1 cellular context compared by ENCODE assay signal in the genomic region with DNA sequence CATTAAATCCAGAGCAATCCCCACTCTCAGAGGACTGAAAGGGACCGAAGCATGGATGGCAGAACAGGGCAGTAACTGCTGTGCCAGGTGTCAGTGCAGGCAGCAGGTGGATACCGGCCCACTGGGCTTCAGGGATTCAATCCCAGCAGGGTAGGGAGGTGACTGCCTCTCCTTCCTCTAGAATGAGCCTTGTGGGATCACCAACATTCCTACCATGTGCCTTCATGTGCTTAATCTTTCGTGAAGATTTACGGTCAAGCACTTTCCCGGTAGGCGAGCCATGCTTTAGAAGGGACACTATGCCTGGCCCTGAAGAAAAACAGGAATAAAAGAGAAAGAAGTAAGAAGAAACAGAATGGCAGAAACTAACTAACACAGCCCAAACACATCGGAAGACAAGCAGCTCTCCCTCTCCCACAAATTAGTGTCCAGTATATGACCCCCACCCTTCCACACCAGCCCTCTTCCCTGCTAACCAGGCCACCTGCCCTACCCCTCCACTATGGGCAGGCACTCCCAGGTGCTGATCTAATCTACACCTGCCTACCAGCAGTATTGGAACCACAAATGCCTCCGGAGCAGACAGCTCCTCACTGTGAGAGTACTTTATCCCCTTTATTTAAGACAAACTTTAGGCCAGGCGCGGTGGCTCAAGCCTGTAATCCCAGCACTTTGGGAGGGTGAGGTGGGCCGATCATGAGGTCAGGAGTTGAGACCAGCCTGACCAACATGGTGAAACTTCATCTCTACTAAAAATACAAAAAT.
TF ChIP-seq lines count a peak whose summit lies in the region.

No MANE protein-coding gene starts in this region.

TF ChIP-seq in IMR-90, 13 proteins besides CTCF, POLR2A, EP300 and RAD21 (continued from another document):
- TF ChIP-seq RCOR1 (IDR thresholded peaks at IDR 0.05; ENCODE audit: insufficient replicate concordance, low read length) = no peak
- no peak for TF ChIP-seq MAZ (IDR thresholded peaks at IDR 0.05; ENCODE audit: borderline replicate concordance, low read depth, low read length)
- TF ChIP-seq BHLHE40 (IDR thresholded peaks at IDR 0.05; ENCODE audit: low read depth, low read length) = no peak
- no peak for TF ChIP-seq FOS (IDR thresholded peaks at IDR 0.05; ENCODE audit: low read depth, low read length)
- no peak for TF ChIP-seq MAFK (IDR thresholded peaks at IDR 0.05; ENCODE audit: low read depth, low read length)
- no peak for TF ChIP-seq SMC3 (IDR thresholded peaks at IDR 0.05; ENCODE audit: low read depth, low read length)
- no peak for TF ChIP-seq RFX5 (IDR thresholded peaks at IDR 0.05; ENCODE audit: low read depth, low read length)
- TF ChIP-seq CEBPB (IDR thresholded peaks at IDR 0.05; ENCODE audit: low read depth, low read length) = no peak
- TF ChIP-seq, protein P1, sequence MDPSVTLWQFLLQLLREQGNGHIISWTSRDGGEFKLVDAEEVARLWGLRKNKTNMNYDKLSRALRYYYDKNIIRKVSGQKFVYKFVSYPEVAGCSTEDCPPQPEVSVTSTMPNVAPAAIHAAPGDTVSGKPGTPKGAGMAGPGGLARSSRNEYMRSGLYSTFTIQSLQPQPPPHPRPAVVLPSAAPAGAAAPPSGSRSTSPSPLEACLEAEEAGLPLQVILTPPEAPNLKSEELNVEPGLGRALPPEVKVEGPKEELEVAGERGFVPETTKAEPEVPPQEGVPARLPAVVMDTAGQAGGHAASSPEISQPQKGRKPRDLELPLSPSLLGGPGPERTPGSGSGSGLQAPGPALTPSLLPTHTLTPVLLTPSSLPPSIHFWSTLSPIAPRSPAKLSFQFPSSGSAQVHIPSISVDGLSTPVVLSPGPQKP (IDR thresholded peaks at IDR 0.05; ENCODE audit: borderline replicate concordance, low read depth, low read length) = no peak
- TF ChIP-seq MXI1 (IDR thresholded peaks at IDR 0.05; ENCODE audit: borderline replicate concordance, low read depth, low read length) = no peak
